14 cellular contexts compared by ENCODE assay signal in the genomic region with DNA sequence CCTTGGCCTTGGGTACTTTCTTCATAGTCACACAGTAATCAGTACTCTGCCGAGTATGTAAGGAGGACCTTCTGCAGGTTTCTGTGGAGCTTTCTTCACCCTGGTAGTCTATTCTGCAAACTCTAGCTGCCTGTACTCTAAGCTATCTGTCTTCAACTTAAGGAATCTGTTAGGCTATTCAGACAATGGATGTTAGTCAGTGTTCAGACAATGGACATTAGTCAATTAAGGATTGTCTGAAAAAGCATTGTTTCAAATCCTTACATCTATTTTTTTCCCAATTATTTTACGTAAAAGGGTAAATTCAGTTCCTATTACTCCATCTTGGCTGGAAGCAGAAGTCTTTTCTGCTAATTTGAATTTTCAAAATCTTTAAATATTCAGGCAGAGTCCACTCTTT.
"Had no signal": no experiment of that assay in that cellular context is flagged by ENCODE, and none has a peak within 500 bp of the region (broad histone marks: within the 10 kb centered on the region; RNA-seq: fewer than 3 reads in every experiment).

No MANE protein-coding gene starts in this region.

- H3K4me1 ChIP-seq: heart left ventricle, right atrium auricular region, tibial artery, upper lobe of left lung, uterus had no signal

- H3K9me3 ChIP-seq: tibial artery, upper lobe of left lung, uterus had no signal

- H3K27ac ChIP-seq: heart left ventricle, right atrium auricular region, tibial artery, upper lobe of left lung, uterus had no signal

- DNase-seq: cortex of kidney; effector memory CD4-positive, alpha-beta T cell; foreskin melanocyte; heart left ventricle; hippocampal formation; kidney glomerular epithelial cell; natural killer cell; small intestine; tibial artery; upper lobe of left lung; uterus had no signal

- ATAC-seq: heart left ventricle, natural killer cell had no signal

- H3K4me3 Mint-ChIP-seq: mesothelial cell of epicardium, natural killer cell, neural crest cell had no signal

- H3K27ac Mint-ChIP-seq: mesothelial cell of epicardium, natural killer cell had no signal

- H3K27me3 ChIP-seq: heart left ventricle, right atrium auricular region, tibial artery, upper lobe of left lung, uterus had no signal

- H3K9me3 Mint-ChIP-seq: natural killer cell, neural crest cell had no signal

- H3K36me3 ChIP-seq: right atrium auricular region, uterus had no signal

- H3K4me1 Mint-ChIP-seq: mesothelial cell of epicardium, natural killer cell, neural crest cell had no signal

- H3K4me3 ChIP-seq: heart left ventricle, right atrium auricular region, tibial artery, upper lobe of left lung, uterus had no signal
